ENCODE assay signal across 12 cellular contexts in genomic region chrX:98362630-98363029, GRCh38.
A peak's percentile ranks its signal among the peaks of the same experiment; 100 is the strongest.
DNase-seq lines count a peak whose midpoint lies in the region; ATAC-seq and TF ChIP-seq lines count a peak whose summit lies in the region.
"Had no signal": no experiment of that assay in that cellular context is flagged by ENCODE, and none has a peak within 500 bp of the region (broad histone marks: within the 10 kb centered on the region; RNA-seq: fewer than 3 reads in every experiment).

No MANE protein-coding gene starts in this region.

- ATAC-seq in activated CD4-positive, CD25-positive, alpha-beta regulatory T cell treated with anti-CD3 and anti-CD28 coated beads, Interleukin-2, amount 50 U/mL, for 24 hours = no peak
- ATAC-seq: CD8-positive, alpha-beta T cell; HepG2 had no signal

- no peaks in the 10 kb centered on the region for H3K79me2 ChIP-seq in smooth muscle cell (ENCODE audit: low read depth)

- no peaks in the 10 kb centered on the region for H3F3A ChIP-seq in smooth muscle cell (ENCODE audit: low read depth)

- peak overlapping the region; percentile 59 for H3K27ac ChIP-seq in smooth muscle cell (ENCODE audit: low read depth)
- H3K27ac ChIP-seq: BLaER1 treated with 17β-estradiol and CSF1 and Interleukin-3, amounts not matched to agents 10 nM and 100 nM had no signal

- no peaks in the 10 kb centered on the region for H4K20me1 ChIP-seq in smooth muscle cell (ENCODE audit: low read depth)
- H4K20me1 ChIP-seq: BLaER1 treated with 17β-estradiol and CSF1 and Interleukin-3, amounts not matched to agents 10 nM and 100 nM had no signal

- H3K9me3 ChIP-seq in smooth muscle cell (replicated peaks; ENCODE audit: low read depth) = no peaks in the 10 kb centered on the region
- H3K9me3 ChIP-seq: HAP-1 had no signal

- no peak overlapping the region for H3K9ac ChIP-seq in smooth muscle cell (ENCODE audit: low read depth)
- H3K9ac ChIP-seq: BLaER1 treated with 17β-estradiol and CSF1 and Interleukin-3, amounts not matched to agents 10 nM and 100 nM had no signal

- H3K4me3 ChIP-seq in smooth muscle cell = no peak overlapping the region
- H3K4me3 ChIP-seq: BLaER1 treated with 17β-estradiol and CSF1 and Interleukin-3, amounts not matched to agents 10 nM and 100 nM; HAP-1 had no signal

- TF ChIP-seq CTCF in smooth muscle cell (IDR thresholded peaks at IDR 0.05; ENCODE audit: borderline replicate concordance, insufficient read depth, poor library complexity, severe bottlenecking) = no peak

- H3K4me2 ChIP-seq in smooth muscle cell = peak overlapping the region; percentile 40
- H3K4me2 ChIP-seq: BLaER1 treated with 17β-estradiol and CSF1 and Interleukin-3, amounts not matched to agents 10 nM and 100 nM had no signal

- DNase-seq in NCI-H510A treated with DMSO at 0.1 percent for 48 hours (lab: John Stamatoyannopoulos, UW) (peak; percentile 1), NCI-H510A (lab: John Stamatoyannopoulos, UW) (no peak), islet precursor cell (peak; percentile 57), smooth muscle cell (lab: John Stamatoyannopoulos, UW; ENCODE audit: unreplicated experiment) (no peak), NCI-H1436 treated with DMSO at 0.1 percent for 48 hours (lab: John Stamatoyannopoulos, UW) (no peak)
- DNase-seq: Calu3; CD8-positive, alpha-beta T cell; GOT3 had no signal

- H2AFZ ChIP-seq in smooth muscle cell (ENCODE audit: low read depth) = peak overlapping the region; percentile 73

- no peaks in the 10 kb centered on the region for H3K36me3 ChIP-seq in smooth muscle cell (ENCODE audit: low read depth)
- H3K36me3 ChIP-seq: BLaER1 treated with 17β-estradiol and CSF1 and Interleukin-3, amounts not matched to agents 10 nM and 100 nM; HAP-1 had no signal

- no peaks in the 10 kb centered on the region for H3K27me3 ChIP-seq in smooth muscle cell (ENCODE audit: low read depth)

- no peaks in the 10 kb centered on the region for H3K4me1 ChIP-seq in smooth muscle cell (ENCODE audit: low read depth)
- H3K4me1 ChIP-seq: BLaER1 treated with 17β-estradiol and CSF1 and Interleukin-3, amounts not matched to agents 10 nM and 100 nM had no signal

Comparison
In these comparisons a context has a peak if more than half of its experiments do, and no peak if none do; other contexts are left out.
1. DNase-seq: peak in NCI-H510A treated with DMSO at 0.1 percent for 48 hours (single experiment) and islet precursor cell (single experiment); none in NCI-H510A (single experiment), smooth muscle cell (single experiment) and NCI-H1436 treated with DMSO at 0.1 percent for 48 hours (single experiment).